Comparison of ENCODE assay signal across 10 cellular contexts in the genomic region with DNA sequence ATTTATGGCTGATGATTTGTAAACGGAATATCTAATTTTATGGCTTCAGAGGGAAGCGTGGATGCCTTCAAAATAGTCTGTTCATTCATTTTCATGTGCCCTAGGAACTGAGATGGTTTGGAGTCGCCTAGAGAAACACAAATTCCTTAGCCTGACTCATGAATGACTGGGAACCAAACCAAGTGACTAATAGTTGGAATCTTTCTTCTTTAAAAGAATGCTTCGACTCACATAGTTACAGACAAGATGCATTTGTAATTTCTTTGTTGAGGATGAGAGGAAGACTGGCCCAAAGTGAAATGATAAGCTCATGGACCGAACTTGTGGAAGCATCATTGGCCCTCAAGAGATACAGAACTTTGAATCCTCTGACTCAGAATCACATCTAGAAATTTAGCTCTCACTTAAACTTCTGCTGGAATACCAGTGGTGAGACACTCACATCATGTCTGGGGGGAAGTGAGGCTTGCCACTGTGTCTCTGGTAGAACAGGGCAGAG.
A peak's percentile ranks its signal among the peaks of the same experiment; 100 is the strongest.
DNase-seq lines count a peak whose midpoint lies in the region; ATAC-seq lines count a peak whose summit lies in the region.
"Had no signal": no experiment of that assay in that cellular context is flagged by ENCODE, and none has a peak within 500 bp of the region (broad histone marks: within the 10 kb centered on the region; RNA-seq: fewer than 3 reads in every experiment).

No MANE protein-coding gene starts in this region.

- DNase-seq in ELR (ENCODE audit: low read depth) (peak; percentile 89), T1000 (lab: John Stamatoyannopoulos, UW) (peak; percentile 44), foreskin melanocyte (peak; percentile 94), renal cortical epithelial cell (ENCODE audit: low read depth) (peak; percentile 92), NCI-H2227 treated with DMSO at 0.1 percent for 48 hours (lab: John Stamatoyannopoulos, UW) (no peak)
- DNase-seq: activated T-cell treated with anti-CD3 and anti-CD28 coated beads, Interleukin-2, amount 50 U/mL, for 4 hours; naive B cell had no signal

- ATAC-seq in HG02885 (IDR thresholded peaks at IDR 0.05; ENCODE audit: poor library complexity, unreplicated experiment), result no peak
- no peak for ATAC-seq in GM19455 (IDR thresholded peaks at IDR 0.05; ENCODE audit: unreplicated experiment)
- no peak for ATAC-seq in GM18502 (IDR thresholded peaks at IDR 0.05; ENCODE audit: poor library complexity, unreplicated experiment)
- ATAC-seq: activated T-cell treated with anti-CD3 and anti-CD28 coated beads, Interleukin-2, amount 50 U/mL, for 4 hours had no signal
